ENCODE assay signal across 10 cellular contexts in genomic region chr15:59232476-59232875, GRCh38. TPM values are rescaled to one million over a fixed set of nuclear protein-coding genes. Genes with fewer than 3 reads are reported as not detected.
A peak's percentile ranks its signal among the peaks of the same experiment; 100 is the strongest.
DNase-seq lines count a peak whose midpoint lies in the region; ATAC-seq and TF ChIP-seq lines count a peak whose summit lies in the region.
"Had no signal": no experiment of that assay in that cellular context is flagged by ENCODE, and none has a peak within 500 bp of the region (broad histone marks: within the 10 kb centered on the region; RNA-seq: fewer than 3 reads in every experiment).

No MANE protein-coding gene starts in this region.

- DNase-seq in HS-5 (ENCODE audit: low read depth) (peak; percentile 30), MCF 10A (ENCODE audit: unreplicated experiment) (peak; percentile 74), right atrium auricular region (ENCODE audit: low spot score) (no peak), tibial artery (no peak), mesothelial cell of epicardium (ENCODE audit: low spot score in 2 of 2, unreplicated experiment in 2 of 2) (no peak)
- DNase-seq: cortex of kidney; KG1; stimulated activated naive CD8-positive, alpha-beta T cell treated with anti-CD3 and anti-CD28 coated beads, Interleukin-15, Interleukin-2, amounts not matched to agents 100 U/mL and 50 U/mL, for 24 hours had no signal

- H3K9me3 ChIP-seq in right atrium auricular region (no peaks in the 10 kb centered on the region), tibial artery (no peaks in the 10 kb centered on the region)

- H3K36me3 ChIP-seq in right atrium auricular region = no peaks in the 10 kb centered on the region
- peaks cover 0 to 16% (median 4%) of the 10 kb centered on the region in 3 donors for H3K36me3 ChIP-seq in tibial artery

- POLR2A ChIA-PET in MCF 10A (lab: Yijun Ruan, JAX) = interaction anchor here (0.8 to 2.7 kb wide), 10 partner anchors 12 to 140 kb away, joined by 3 to 11 read pairs (median 3); partner anchors contain the start of gene MYO1E

- H3K27me3 Mint-ChIP-seq in MCF 10A (ENCODE audit: insufficient read depth, unreplicated experiment) (no peaks in the 10 kb centered on the region), mesothelial cell of epicardium (ENCODE audit: low read depth) (no peaks in the 10 kb centered on the region)

- H3K9me3 Mint-ChIP-seq in MCF 10A (ENCODE audit: unreplicated experiment) (no peaks in the 10 kb centered on the region), mesothelial cell of epicardium (peaks cover 10% of the 10 kb centered on the region)

- H3K4me3 Mint-ChIP-seq in MCF 10A (ENCODE audit: unreplicated experiment) (no peak overlapping the region), mesothelial cell of epicardium (no peak overlapping the region)

- ATAC-seq in HG03025 (IDR thresholded peaks at IDR 0.05; ENCODE audit: low FRiP score, unreplicated experiment) (no peak), GM21529 (IDR thresholded peaks at IDR 0.05; ENCODE audit: unreplicated experiment) (no peak)
- ATAC-seq: stimulated activated naive CD8-positive, alpha-beta T cell treated with anti-CD3 and anti-CD28 coated beads, Interleukin-15, Interleukin-2, amounts not matched to agents 100 U/mL and 50 U/mL, for 24 hours had no signal

- H3K27ac ChIP-seq in right atrium auricular region = peak overlapping the region; percentile 2 to 26
- H3K27ac ChIP-seq in tibial artery = peak overlapping the region; percentile 54 to 64

- BruUV-seq in MCF 10A (replicated peaks; lab: Mats Ljungman, UMichigan) = no TSS peak

- H3K36me3 Mint-ChIP-seq in MCF 10A (ENCODE audit: insufficient read depth, unreplicated experiment) (peaks cover 40% of the 10 kb centered on the region), mesothelial cell of epicardium (peaks cover 9% of the 10 kb centered on the region)

- CTCF ChIA-PET in MCF 10A (lab: Yijun Ruan, JAX) = interaction anchor here (0.6 to 1.1 kb wide), 4 partner anchors 14 to 57 kb away, joined by 3 to 6 read pairs (median 4); no protein-coding TSS in a partner anchor

- H3K4me3 ChIP-seq in right atrium auricular region (no peak overlapping the region), tibial artery (no peak overlapping the region)

- H3K4me1 Mint-ChIP-seq in MCF 10A (ENCODE audit: insufficient read depth, unreplicated experiment) (peaks cover 19% of the 10 kb centered on the region), mesothelial cell of epicardium (peaks cover 1% of the 10 kb centered on the region)

- TF ChIP-seq CTCF in MCF 10A (IDR thresholded peaks at IDR 0.05; ENCODE audit: unreplicated experiment) (no peak), right atrium auricular region (IDR thresholded peaks at IDR 0.05) (no peak), tibial artery (IDR thresholded peaks at IDR 0.05) (no peak), mesothelial cell of epicardium (IDR thresholded peaks at IDR 0.05; ENCODE audit: unreplicated experiment) (no peak)

- intact Hi-C loops in MCF 10A (cut with micrococcal nuclease) = loop anchor here (10.0 kb wide), 1 partner anchor 58 kb away; no protein-coding TSS in a partner anchor
- intact Hi-C loops in tibial artery (cut with DNase I; ENCODE audit: low total_unique reads) = no loop called here

- peak overlapping the region; percentile 40 for H3K27ac Mint-ChIP-seq in MCF 10A (ENCODE audit: low read depth, unreplicated experiment)
- H3K27ac Mint-ChIP-seq in mesothelial cell of epicardium = no peak overlapping the region

- H3K27me3 ChIP-seq in right atrium auricular region (no peaks in the 10 kb centered on the region), tibial artery (no peaks in the 10 kb centered on the region)

- H3K4me1 ChIP-seq in right atrium auricular region (peaks cover 0 to 24% of the 10 kb centered on the region in 2 donors), tibial artery (peaks cover 0 to 47% (median 22%) of the 10 kb centered on the region in 4 donors)

RNA-seq across cellular contexts. Expression of gene LDHAL6B, which starts 25.8 kb away (rescaled TPM):
- total RNA-seq in MCF 10A (2022) (not detected in 2 replicates), right atrium auricular region (not detected), mesothelial cell of epicardium (not detected in 3 replicates)

Comparison
In these comparisons a context has a peak if more than half of its experiments do, and no peak if none do; other contexts are left out.
1. DNase-seq: peak in HS-5 (single experiment) and MCF 10A (single experiment); none in right atrium auricular region (single experiment), tibial artery (0 of 2) and mesothelial cell of epicardium (0 of 2).